Comparison of ENCODE assay signal across 25 cellular contexts in the genomic region with DNA sequence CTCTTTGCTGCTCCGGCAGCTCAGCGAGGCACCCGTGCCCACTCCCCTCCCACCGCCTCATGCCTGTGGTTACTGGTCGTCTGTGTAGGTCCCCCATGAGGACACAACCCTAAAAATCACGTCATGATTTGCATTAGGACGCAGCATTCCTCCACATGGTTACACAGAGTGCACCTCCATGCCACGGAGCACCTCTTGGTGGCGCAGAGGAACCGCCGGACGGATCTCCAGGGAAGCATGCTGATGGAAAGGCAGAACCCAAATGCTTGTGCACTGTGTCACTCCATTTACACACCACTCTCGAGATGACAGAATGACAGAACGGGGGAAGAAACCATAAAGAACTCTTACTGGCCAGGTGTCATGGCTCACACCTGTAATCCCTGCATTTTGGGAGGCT. TPM values are rescaled to one million over a fixed set of nuclear protein-coding genes. Genes with fewer than 3 reads are reported as not detected.
A peak's percentile ranks its signal among the peaks of the same experiment; 100 is the strongest.
DNase-seq lines count a peak whose midpoint lies in the region; ATAC-seq, FAIRE-seq and TF ChIP-seq lines count a peak whose summit lies in the region.
"Had no signal": no experiment of that assay in that cellular context is flagged by ENCODE, and none has a peak within 500 bp of the region (broad histone marks: within the 10 kb centered on the region; RNA-seq: fewer than 3 reads in every experiment).

No MANE protein-coding gene starts in this region.

- TF ChIP-seq EP300 in HepG2 (IDR thresholded peaks at IDR 0.05; ENCODE audit: low read depth in 2 of 2, low read length in 2 of 2) (no peak), HepG2 (CRISPR knock-in tag; IDR thresholded peaks at IDR 0.05; ENCODE audit: borderline replicate concordance) (no peak)

- no TSS peak for BruUV-seq in HepG2 (replicated peaks; lab: Mats Ljungman, UMichigan)

- intact Hi-C loops in HepG2 (cut with micrococcal nuclease; ENCODE audit: unreplicated experiment) (no loop called here), right lobe of liver (cut with DNase I) (no loop called here), left cardiac atrium (cut with DNase I) (no loop called here)

- no peaks in the 10 kb centered on the region for H3K27me3 ChIP-seq in HepG2 (ENCODE audit: control insufficient read depth in 1 of 2, insufficient read depth in 2 of 2, low read length in 2 of 2)
- H3K27me3 ChIP-seq in right lobe of liver: no peaks in the 10 kb centered on the region
- no peaks in the 10 kb centered on the region for H3K27me3 ChIP-seq in OCI-LY1 (ENCODE audit: insufficient read depth, low read length)
- no peaks in the 10 kb centered on the region for H3K27me3 ChIP-seq in osteoblast (ENCODE audit: insufficient read depth, low read length)
- no peaks in the 10 kb centered on the region for H3K27me3 ChIP-seq in HAP-1 (ENCODE audit: low read depth)
- H3K27me3 ChIP-seq: BE2C, Peyer's patch had no signal

- H3F3A ChIP-seq in OCI-LY1 (ENCODE audit: insufficient read depth, low read length): no peaks in the 10 kb centered on the region

- 48% methylated on average over 14 of the region's 14 CpGs for WGBS in HepG2 (ENCODE audit: low lambda C conversion rate)
- WGBS in right lobe of liver (ENCODE audit: insufficient coverage, low coverage, low lambda C conversion rate, missing lambda C conversion rate): 91% methylated on average over 12 of the region's 14 CpGs

- H3K4me3 ChIP-seq in HepG2 (replicated peaks in 1 of 3; ENCODE audit: insufficient read depth in 1 of 3, low read depth in 2 of 3, low read length in 3 of 3) (no peak overlapping the region; a peak in 1 of 6 replicates), right lobe of liver (no peak overlapping the region), OCI-LY1 (ENCODE audit: low read depth, low read length, poor library complexity, severe bottlenecking) (peak overlapping the region; percentile 18), osteoblast (ENCODE audit: insufficient read depth, low read length) (no peak overlapping the region), HAP-1 (no peak overlapping the region)
- H3K4me3 ChIP-seq: Peyer's patch had no signal

- no peaks in the 10 kb centered on the region for H3K9me2 ChIP-seq in OCI-LY1 (ENCODE audit: low read depth, low read length)

- POLR2A ChIA-PET in HepG2 (lab: Yijun Ruan, JAX): no interaction called here

- FAIRE-seq in HepG2 (lab: Jason Lieb, UNC): peak; percentile 64
- FAIRE-seq: GM12892 had no signal

- DNase-seq in HepG2 (ENCODE audit: low spot score) (peak; percentile 24), right lobe of liver (no peak), osteoblast (ENCODE audit: insufficient read length, low spot score, missing footprints) (peak; percentile 61), HAP-1 (ENCODE audit: low spot score in 2 of 2) (no peak), left cardiac atrium (no peak)
- DNase-seq: ACHN, BE2C, Calu3, DMS153, DND-41, GOT3, IMR-90, NCI-H1048, NCI-H1417, NCI-H2029 treated with DMSO at 0.1 percent for 48 hours, NCI-H2227 treated with DMSO at 0.1 percent for 48 hours, NCI-H526 treated with DMSO at 0.1 percent for 48 hours, OCI-M1, Peyer's patch, SIG-M5 had no signal

- H3K9ac ChIP-seq in HepG2 (ENCODE audit: insufficient read depth, low read depth, low read length) (no peak overlapping the region), OCI-LY1 (ENCODE audit: low read length) (no peak overlapping the region)
- H3K9ac ChIP-seq: KMS-11 had no signal

- CTCF ChIA-PET in HepG2 (lab: Yijun Ruan, JAX; ENCODE audit: low intra/inter-chr PET ratio, low total read pairs): interaction anchor here (0.5 to 1.2 kb wide), 2 partner anchors 62 to 68 kb away, joined by 3 read pairs; no protein-coding TSS in a partner anchor

- H3K9me3 ChIP-seq in HepG2 (ENCODE audit: low read length) (no peaks in the 10 kb centered on the region), right lobe of liver (no peaks in the 10 kb centered on the region), OCI-LY1 (ENCODE audit: low read length) (no peaks in the 10 kb centered on the region), osteoblast (ENCODE audit: low read depth, low read length) (no peaks in the 10 kb centered on the region), HAP-1 (no peaks in the 10 kb centered on the region)
- H3K9me3 ChIP-seq: BE2C, Peyer's patch had no signal

- no peak overlapping the region for H3K27ac ChIP-seq in HepG2 (ENCODE audit: extremely low read length, insufficient read depth, low read length)
- H3K27ac ChIP-seq in right lobe of liver: no peak overlapping the region
- H3K27ac ChIP-seq in OCI-LY1 (ENCODE audit: low read depth, low read length, poor library complexity, severe bottlenecking): no peak overlapping the region
- H3K27ac ChIP-seq in osteoblast (ENCODE audit: low read depth, low read length): no peak overlapping the region
- H3K27ac ChIP-seq: 22Rv1, KMS-11, Peyer's patch had no signal

- TF ChIP-seq POLR2A in HepG2 (IDR thresholded peaks at IDR 0.05; ENCODE audit: insufficient read depth in 1 of 2, low read depth in 2 of 2, low read length in 2 of 2) (no peak), right lobe of liver (IDR thresholded peaks at IDR 0.05) (no peak)

- no peaks in the 10 kb centered on the region for H4K20me1 ChIP-seq in HepG2 (ENCODE audit: insufficient read depth, low read length)
- H4K20me1 ChIP-seq in OCI-LY1 (ENCODE audit: insufficient read depth, low read length): no peaks in the 10 kb centered on the region
- no peaks in the 10 kb centered on the region for H4K20me1 ChIP-seq in osteoblast (ENCODE audit: insufficient read depth, low read length)

- H3K4me1 ChIP-seq in HepG2 (ENCODE audit: insufficient read depth, low read length) (peaks cover 12% of the 10 kb centered on the region), right lobe of liver (no peaks in the 10 kb centered on the region), OCI-LY1 (ENCODE audit: insufficient read depth, low read length, severe bottlenecking) (peaks cover 7% of the 10 kb centered on the region), osteoblast (ENCODE audit: insufficient read depth, low read length) (no peaks in the 10 kb centered on the region), HAP-1 (no peaks in the 10 kb centered on the region)
- H3K4me1 ChIP-seq: BE2C, Peyer's patch had no signal

- peak; percentile 75 for ATAC-seq in HepG2
- no peak for ATAC-seq in right lobe of liver
- ATAC-seq in left cardiac atrium: no peak
- ATAC-seq: SK-N-SH treated with all-trans-retinoic acid at 6 μM for 48 hours had no signal

- TF ChIP-seq RAD21 in HepG2 (CRISPR knock-in tag; IDR thresholded peaks at IDR 0.05): 0 out of 2 replicates have a peak, but pooled peaks have one; percentile 26

- H3K36me3 ChIP-seq in HepG2 (replicated peaks in 1 of 2; ENCODE audit: control insufficient read depth in 1 of 2, insufficient read depth in 2 of 2, low read length in 2 of 2): no peaks in the 10 kb centered on the region
- H3K36me3 ChIP-seq in right lobe of liver: no peaks in the 10 kb centered on the region
- no peaks in the 10 kb centered on the region for H3K36me3 ChIP-seq in OCI-LY1 (ENCODE audit: insufficient read depth, low read length)
- no peaks in the 10 kb centered on the region for H3K36me3 ChIP-seq in osteoblast (ENCODE audit: insufficient read depth, low read length)
- H3K36me3 ChIP-seq in HAP-1 (replicated peaks): no peaks in the 10 kb centered on the region
- H3K36me3 ChIP-seq: BE2C, Peyer's patch had no signal

- H3K4me2 ChIP-seq in HepG2 (ENCODE audit: low read depth, low read length) (peak overlapping the region; percentile 47; the same call in 1 of the 2 replicates), OCI-LY1 (ENCODE audit: low read length) (no peak overlapping the region; the same call in 1 of the 2 replicates), osteoblast (ENCODE audit: insufficient read depth, low read length) (no peak overlapping the region)
- H3K4me2 ChIP-seq: KMS-11 had no signal

- in situ Hi-C loops in HepG2 (cut with HindIII; ENCODE audit: extremely low pct_ligation_motif_present, low pct_unique_long_range_greater_than_20kb): no loop called here
- in situ Hi-C loops in HAP-1 (cut with MboI; ENCODE audit: low sequenced_read_pairs): no loop called here

- TF ChIP-seq CTCF in HepG2 (CRISPR knock-in tag; IDR thresholded peaks at IDR 0.05): peak; percentile 71
- TF ChIP-seq CTCF in right lobe of liver (IDR thresholded peaks at IDR 0.05): no peak
- peak; percentile 36; the same call in 1 of the 2 replicates for TF ChIP-seq CTCF in OCI-LY1 (IDR thresholded peaks at IDR 0.05; ENCODE audit: low read length)
- TF ChIP-seq CTCF in osteoblast (IDR thresholded peaks at IDR 0.05; ENCODE audit: extremely low read depth, low read depth, low read length): no peak

- H2AFZ ChIP-seq in HepG2 (ENCODE audit: low read length): no peak overlapping the region
- no peak overlapping the region for H2AFZ ChIP-seq in OCI-LY1 (ENCODE audit: low read length)
- H2AFZ ChIP-seq in osteoblast (ENCODE audit: low read length): no peak overlapping the region

- H3K79me2 ChIP-seq in HepG2 (ENCODE audit: insufficient read depth, low read length) (no peaks in the 10 kb centered on the region), OCI-LY1 (ENCODE audit: insufficient read depth, low read length) (no peaks in the 10 kb centered on the region), osteoblast (ENCODE audit: insufficient read depth, low read length) (no peaks in the 10 kb centered on the region)

RNA-seq across cellular contexts. Expression of gene FAM53A, which starts 22.4 kb away (rescaled TPM):
- 0.62 and 1.1 TPM in 2 replicates for total RNA-seq in HepG2 (2016; rRNA removed; fragmentation: Illumina TruSeq; extraction: Trizol)
- total RNA-seq in HepG2 (2016; cell fraction: cytosol; rRNA removed; fragmentation: Illumina TruSeq; extraction: Trizol; ENCODE audit: low read depth): 1.9 TPM in 1 of 2 replicates, not detected in the other
- 0.22 and 0.56 TPM in 2 replicates for total RNA-seq in HepG2 (2016; cell fraction: insoluble cytoplasmic fraction; rRNA removed; fragmentation: Illumina TruSeq; extraction: Trizol)
- 0.83 and 1.1 TPM in 2 replicates for total RNA-seq in HepG2 (2016; cell fraction: membrane; rRNA removed; fragmentation: Illumina TruSeq; extraction: Trizol)
- 0.43 and 0.44 TPM in 2 replicates for total RNA-seq in HepG2 (2016; cell fraction: nucleus; rRNA removed; fragmentation: Illumina TruSeq; extraction: Trizol)
- 0.46 and 0.48 TPM in 2 replicates for polyA plus RNA-seq in HepG2 (2011; rRNA removed)
- polyA plus RNA-seq in HepG2 (2011; cell fraction: cytosol; rRNA removed): 0.33 and 0.60 TPM in 2 replicates
- polyA plus RNA-seq in HepG2 (2011; cell fraction: nucleus; rRNA removed): 0.69 and 0.85 TPM in 2 replicates
- polyA plus RNA-seq in HepG2 (2012): 0.20 and 0.35 TPM in 2 replicates
- 0.21 and 0.32 TPM in 2 replicates for polyA plus RNA-seq in HepG2 (2016; cell fraction: cytosol; fragmentation: Illumina TruSeq; extraction: Trizol; ENCODE audit: low read depth)
- polyA plus RNA-seq in HepG2 (2016; cell fraction: insoluble cytoplasmic fraction; fragmentation: Illumina TruSeq; extraction: Trizol; ENCODE audit: low read depth): 0.46 and 0.47 TPM in 2 replicates
- 0.26 and 0.55 TPM in 2 replicates for polyA plus RNA-seq in HepG2 (2016; cell fraction: membrane; fragmentation: Illumina TruSeq; extraction: Trizol; ENCODE audit: low read depth)
- 0.53 and 0.70 TPM in 2 replicates for polyA plus RNA-seq in HepG2 (2016; cell fraction: nucleus; fragmentation: Illumina TruSeq; extraction: Trizol; ENCODE audit: insufficient read depth, low read depth)
- 0.62 and 1.6 TPM in 2 replicates for polyA minus RNA-seq in HepG2 (2011; rRNA and poly(A)+ RNA removed; ENCODE audit: low replicate concordance)
- not detected in 2 replicates for polyA minus RNA-seq in HepG2 (2011; cell fraction: cytosol; rRNA and poly(A)+ RNA removed)
- 0.13 and 0.50 TPM in 2 replicates for polyA minus RNA-seq in HepG2 (2011; cell fraction: nucleus; rRNA and poly(A)+ RNA removed)
- total RNA-seq in right lobe of liver: 1 to 10 TPM in 2 of 6 experiments, under 1 TPM in 4; 0.56 to 3.5 (median 0.74) TPM
- total RNA-seq in osteoblast: 3.8 and 4.3 TPM in 2 replicates
- total RNA-seq in left cardiac atrium: 1 to 10 TPM; 1.3 to 1.6 TPM

RNA-seq across cellular contexts. Expression of gene SLBP, which starts 50.4 kb away (rescaled TPM):
- total RNA-seq in HepG2 (2016; rRNA removed; fragmentation: Illumina TruSeq; extraction: Trizol): 104 and 131 TPM in 2 replicates
- total RNA-seq in HepG2 (2016; cell fraction: cytosol; rRNA removed; fragmentation: Illumina TruSeq; extraction: Trizol; ENCODE audit: low read depth): 19.5 and 20.5 TPM in 2 replicates
- 103 and 128 TPM in 2 replicates for total RNA-seq in HepG2 (2016; cell fraction: insoluble cytoplasmic fraction; rRNA removed; fragmentation: Illumina TruSeq; extraction: Trizol)
- 43.3 and 44.2 TPM in 2 replicates for total RNA-seq in HepG2 (2016; cell fraction: membrane; rRNA removed; fragmentation: Illumina TruSeq; extraction: Trizol)
- 39.3 and 41.5 TPM in 2 replicates for total RNA-seq in HepG2 (2016; cell fraction: nucleus; rRNA removed; fragmentation: Illumina TruSeq; extraction: Trizol)
- polyA plus RNA-seq in HepG2 (2011; rRNA removed): 29.8 and 43.9 TPM in 2 replicates
- polyA plus RNA-seq in HepG2 (2011; cell fraction: cytosol; rRNA removed): 22.0 and 30.6 TPM in 2 replicates
- polyA plus RNA-seq in HepG2 (2011; cell fraction: nucleus; rRNA removed): 12.8 and 13.8 TPM in 2 replicates
- polyA plus RNA-seq in HepG2 (2012): 30.0 and 43.7 TPM in 2 replicates
- polyA plus RNA-seq in HepG2 (2016; cell fraction: cytosol; fragmentation: Illumina TruSeq; extraction: Trizol; ENCODE audit: low read depth): 10.3 and 11.7 TPM in 2 replicates
- 140 and 142 TPM in 2 replicates for polyA plus RNA-seq in HepG2 (2016; cell fraction: insoluble cytoplasmic fraction; fragmentation: Illumina TruSeq; extraction: Trizol; ENCODE audit: low read depth)
- 24.5 and 24.6 TPM in 2 replicates for polyA plus RNA-seq in HepG2 (2016; cell fraction: membrane; fragmentation: Illumina TruSeq; extraction: Trizol; ENCODE audit: low read depth)
- polyA plus RNA-seq in HepG2 (2016; cell fraction: nucleus; fragmentation: Illumina TruSeq; extraction: Trizol; ENCODE audit: insufficient read depth, low read depth): 69.4 and 73.3 TPM in 2 replicates
- polyA minus RNA-seq in HepG2 (2011; rRNA and poly(A)+ RNA removed; ENCODE audit: low replicate concordance): 12.5 and 24.7 TPM in 2 replicates
- 19.7 and 22.7 TPM in 2 replicates for polyA minus RNA-seq in HepG2 (2011; cell fraction: cytosol; rRNA and poly(A)+ RNA removed)
- polyA minus RNA-seq in HepG2 (2011; cell fraction: nucleus; rRNA and poly(A)+ RNA removed): 10.8 and 13.7 TPM in 2 replicates
- total RNA-seq in right lobe of liver: 10 to 100 TPM; 13.1 to 30.8 (median 14.7) TPM
- total RNA-seq in osteoblast: 51.9 and 55.7 TPM in 2 replicates
- 10 to 100 TPM; 15.8 to 18.2 TPM for total RNA-seq in left cardiac atrium

RNA-seq across cellular contexts. Expression of gene TMEM129, which starts 59.4 kb away (rescaled TPM):
- 15.5 and 25.8 TPM in 2 replicates for total RNA-seq in HepG2 (2016; rRNA removed; fragmentation: Illumina TruSeq; extraction: Trizol)
- 9.2 and 12.7 TPM in 2 replicates for total RNA-seq in HepG2 (2016; cell fraction: cytosol; rRNA removed; fragmentation: Illumina TruSeq; extraction: Trizol; ENCODE audit: low read depth)
- total RNA-seq in HepG2 (2016; cell fraction: insoluble cytoplasmic fraction; rRNA removed; fragmentation: Illumina TruSeq; extraction: Trizol): 14.4 and 26.2 TPM in 2 replicates
- 28.5 and 34.5 TPM in 2 replicates for total RNA-seq in HepG2 (2016; cell fraction: membrane; rRNA removed; fragmentation: Illumina TruSeq; extraction: Trizol)
- 20.4 and 23.0 TPM in 2 replicates for total RNA-seq in HepG2 (2016; cell fraction: nucleus; rRNA removed; fragmentation: Illumina TruSeq; extraction: Trizol)
- polyA plus RNA-seq in HepG2 (2011; rRNA removed): 19.0 and 36.1 TPM in 2 replicates
- 18.9 and 32.3 TPM in 2 replicates for polyA plus RNA-seq in HepG2 (2011; cell fraction: cytosol; rRNA removed)
- 79.1 and 84.6 TPM in 2 replicates for polyA plus RNA-seq in HepG2 (2011; cell fraction: nucleus; rRNA removed)
- 16.1 and 20.7 TPM in 2 replicates for polyA plus RNA-seq in HepG2 (2012)
- 9.4 and 10.4 TPM in 2 replicates for polyA plus RNA-seq in HepG2 (2016; cell fraction: cytosol; fragmentation: Illumina TruSeq; extraction: Trizol; ENCODE audit: low read depth)
- 14.1 and 16.2 TPM in 2 replicates for polyA plus RNA-seq in HepG2 (2016; cell fraction: insoluble cytoplasmic fraction; fragmentation: Illumina TruSeq; extraction: Trizol; ENCODE audit: low read depth)
- polyA plus RNA-seq in HepG2 (2016; cell fraction: membrane; fragmentation: Illumina TruSeq; extraction: Trizol; ENCODE audit: low read depth): 21.6 and 23.3 TPM in 2 replicates
- 36.1 and 41.5 TPM in 2 replicates for polyA plus RNA-seq in HepG2 (2016; cell fraction: nucleus; fragmentation: Illumina TruSeq; extraction: Trizol; ENCODE audit: insufficient read depth, low read depth)
- 7.1 and 61.3 TPM in 2 replicates for polyA minus RNA-seq in HepG2 (2011; rRNA and poly(A)+ RNA removed; ENCODE audit: low replicate concordance)
- polyA minus RNA-seq in HepG2 (2011; cell fraction: cytosol; rRNA and poly(A)+ RNA removed): 18.8 and 21.5 TPM in 2 replicates
- 6.4 and 8.5 TPM in 2 replicates for polyA minus RNA-seq in HepG2 (2011; cell fraction: nucleus; rRNA and poly(A)+ RNA removed)
- total RNA-seq in right lobe of liver: 10 to 100 TPM; 13.8 to 51.0 (median 25.4) TPM
- 37.1 and 38.0 TPM in 2 replicates for total RNA-seq in osteoblast
- total RNA-seq in left cardiac atrium: 10 to 100 TPM; 34.0 to 48.4 TPM

RNA-seq across cellular contexts. Expression of gene TACC3, which starts 59.6 kb away (rescaled TPM):
- 21.2 and 35.4 TPM in 2 replicates for total RNA-seq in HepG2 (2016; rRNA removed; fragmentation: Illumina TruSeq; extraction: Trizol)
- 9.8 and 10.0 TPM in 2 replicates for total RNA-seq in HepG2 (2016; cell fraction: cytosol; rRNA removed; fragmentation: Illumina TruSeq; extraction: Trizol; ENCODE audit: low read depth)
- total RNA-seq in HepG2 (2016; cell fraction: insoluble cytoplasmic fraction; rRNA removed; fragmentation: Illumina TruSeq; extraction: Trizol): 23.8 and 32.4 TPM in 2 replicates
- total RNA-seq in HepG2 (2016; cell fraction: membrane; rRNA removed; fragmentation: Illumina TruSeq; extraction: Trizol): 15.9 and 17.1 TPM in 2 replicates
- total RNA-seq in HepG2 (2016; cell fraction: nucleus; rRNA removed; fragmentation: Illumina TruSeq; extraction: Trizol): 24.3 and 29.3 TPM in 2 replicates
- 15.7 and 20.3 TPM in 2 replicates for polyA plus RNA-seq in HepG2 (2011; rRNA removed)
- 8.7 and 16.8 TPM in 2 replicates for polyA plus RNA-seq in HepG2 (2011; cell fraction: cytosol; rRNA removed)
- polyA plus RNA-seq in HepG2 (2011; cell fraction: nucleus; rRNA removed): 68.2 and 101 TPM in 2 replicates
- 16.3 and 27.3 TPM in 2 replicates for polyA plus RNA-seq in HepG2 (2012)
- polyA plus RNA-seq in HepG2 (2016; cell fraction: cytosol; fragmentation: Illumina TruSeq; extraction: Trizol; ENCODE audit: low read depth): 5.5 and 6.4 TPM in 2 replicates
- 59.5 and 79.8 TPM in 2 replicates for polyA plus RNA-seq in HepG2 (2016; cell fraction: insoluble cytoplasmic fraction; fragmentation: Illumina TruSeq; extraction: Trizol; ENCODE audit: low read depth)
- polyA plus RNA-seq in HepG2 (2016; cell fraction: membrane; fragmentation: Illumina TruSeq; extraction: Trizol; ENCODE audit: low read depth): 10.8 and 13.8 TPM in 2 replicates
- polyA plus RNA-seq in HepG2 (2016; cell fraction: nucleus; fragmentation: Illumina TruSeq; extraction: Trizol; ENCODE audit: insufficient read depth, low read depth): 133 and 138 TPM in 2 replicates
- 12.7 and 22.2 TPM in 2 replicates for polyA minus RNA-seq in HepG2 (2011; rRNA and poly(A)+ RNA removed; ENCODE audit: low replicate concordance)
- polyA minus RNA-seq in HepG2 (2011; cell fraction: cytosol; rRNA and poly(A)+ RNA removed): 7.4 and 8.9 TPM in 2 replicates
- polyA minus RNA-seq in HepG2 (2011; cell fraction: nucleus; rRNA and poly(A)+ RNA removed): 10.9 and 13.8 TPM in 2 replicates
- 1 to 10 TPM; 2.2 to 5.7 (median 4.8) TPM for total RNA-seq in right lobe of liver
- 3.2 and 4.0 TPM in 2 replicates for total RNA-seq in osteoblast
- total RNA-seq in left cardiac atrium: 1 to 10 TPM; 6.3 to 9.2 TPM

Comparison
In these comparisons a context has a peak if more than half of its experiments do, and no peak if none do; other contexts are left out.
1. DNase-seq: peak in HepG2 (single experiment) and osteoblast (single experiment); none in right lobe of liver (0 of 3), HAP-1 (0 of 2) and left cardiac atrium (single experiment).
2. CTCF ChIP-seq: peak in HepG2 (single experiment) and OCI-LY1 (single experiment); none in right lobe of liver (0 of 4) and osteoblast (single experiment).